ENCODE assay signal across 20 cellular contexts in the genomic region with DNA sequence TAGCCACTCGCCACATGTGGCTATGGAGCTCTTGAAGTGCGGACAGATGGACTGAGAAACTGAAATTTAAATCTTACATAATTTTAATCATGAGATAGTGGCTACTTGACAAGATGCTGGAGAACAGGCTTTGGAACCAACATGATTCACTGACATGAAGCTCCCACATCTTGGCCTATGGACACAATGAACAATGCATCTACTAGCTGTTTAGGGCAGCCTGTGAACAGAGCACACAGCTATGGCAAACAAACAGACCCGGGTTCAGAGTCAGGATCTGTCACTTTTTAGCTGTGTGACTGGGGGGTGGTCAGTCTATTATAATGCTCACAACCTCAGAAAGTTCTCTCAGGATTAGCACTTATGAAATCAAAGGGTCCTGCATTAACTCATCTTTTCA.
A peak's percentile ranks its signal among the peaks of the same experiment; 100 is the strongest.
DNase-seq lines count a peak whose midpoint lies in the region; ATAC-seq, FAIRE-seq and TF ChIP-seq lines count a peak whose summit lies in the region.
"Had no signal": no experiment of that assay in that cellular context is flagged by ENCODE, and none has a peak within 500 bp of the region (broad histone marks: within the 10 kb centered on the region; RNA-seq: fewer than 3 reads in every experiment).

No MANE protein-coding gene starts in this region.

- no peaks in the 10 kb centered on the region for H3K79me2 ChIP-seq in HepG2 (ENCODE audit: insufficient read depth, low read length)

- BruUV-seq in HepG2 (replicated peaks; lab: Mats Ljungman, UMichigan), result no TSS peak

- POLR2A ChIA-PET in HepG2 (lab: Yijun Ruan, JAX), result no interaction called here

- H2AFZ ChIP-seq in HepG2 (ENCODE audit: low read length), result no peak overlapping the region
- H2AFZ ChIP-seq: GM23338 had no signal

- H3K4me1 Mint-ChIP-seq in nephron progenitor cell, result peaks cover 29% of the 10 kb centered on the region
- H3K4me1 Mint-ChIP-seq: CD4-positive, alpha-beta memory T cell had no signal

- 52% methylated on average over 3 of the region's 3 CpGs for WGBS in HepG2 (ENCODE audit: low lambda C conversion rate)
- 69% methylated on average over 3 of the region's 3 CpGs for WGBS in right lobe of liver (ENCODE audit: insufficient coverage, low coverage, low lambda C conversion rate, missing lambda C conversion rate)
- WGBS in esophagus muscularis mucosa, result 92% methylated on average over 3 of the region's 3 CpGs

- no peak overlapping the region for H3K4me2 ChIP-seq in HepG2 (ENCODE audit: low read depth, low read length)
- H3K4me2 ChIP-seq: A549, GM23338 had no signal

- H3K27ac ChIP-seq in HepG2 (ENCODE audit: extremely low read length, insufficient read depth, low read length) (no peak overlapping the region), right lobe of liver (no peak overlapping the region), esophagus muscularis mucosa (replicated peaks in 1 of 4) (no peak overlapping the region)
- H3K27ac ChIP-seq: A549 had no signal

- H3K4me3 ChIP-seq in HepG2 (replicated peaks in 1 of 3; ENCODE audit: insufficient read depth in 1 of 3, low read depth in 2 of 3, low read length in 3 of 3), result no peak overlapping the region
- H3K4me3 ChIP-seq in right lobe of liver, result no peak overlapping the region
- no peak overlapping the region for H3K4me3 ChIP-seq in esophagus muscularis mucosa
- H3K4me3 ChIP-seq: A549, GM23338 had no signal

- FAIRE-seq in HepG2 (lab: Jason Lieb, UNC), result no peak
- FAIRE-seq: A549, G401.6, GM12892 had no signal

- ATAC-seq in HepG2 (peak; percentile 28; the same call in 1 of the 3 replicates), right lobe of liver (no peak), sciatic nerve (peak; percentile 58)
- ATAC-seq: A549, GM23338, HCT116 had no signal

- intact Hi-C loops in HepG2 (cut with micrococcal nuclease; ENCODE audit: unreplicated experiment) (no loop called here), right lobe of liver (cut with DNase I) (no loop called here), sciatic nerve (cut with DNase I) (no loop called here), esophagus muscularis mucosa (cut with DNase I) (loop anchor here (10.0 kb wide), 1 partner anchor 897 kb away; no protein-coding TSS in a partner anchor)

- no peak for TF ChIP-seq EP300 in HepG2 (IDR thresholded peaks at IDR 0.05; ENCODE audit: low read depth in 2 of 2, low read length in 2 of 2)
- TF ChIP-seq EP300 in HepG2 (CRISPR knock-in tag; IDR thresholded peaks at IDR 0.05; ENCODE audit: borderline replicate concordance), result no peak
- TF ChIP-seq EP300 in esophagus muscularis mucosa (IDR thresholded peaks at IDR 0.05), result no peak

- no peaks in the 10 kb centered on the region for H3K4me1 ChIP-seq in HepG2 (ENCODE audit: insufficient read depth, low read length)
- no peaks in the 10 kb centered on the region for H3K4me1 ChIP-seq in right lobe of liver
- H3K4me1 ChIP-seq in esophagus muscularis mucosa, result peaks cover 0 to 4% (median 0%) of the 10 kb centered on the region in 4 donors
- H3K4me1 ChIP-seq: A549 had no signal

- H3K36me3 Mint-ChIP-seq in nephron progenitor cell (ENCODE audit: low read depth), result peaks cover 13% of the 10 kb centered on the region
- H3K36me3 Mint-ChIP-seq: CD4-positive, alpha-beta memory T cell had no signal

- no peak for TF ChIP-seq CTCF in HepG2 (CRISPR knock-in tag; IDR thresholded peaks at IDR 0.05)
- no peak for TF ChIP-seq CTCF in right lobe of liver (IDR thresholded peaks at IDR 0.05)
- TF ChIP-seq CTCF in nephron progenitor cell (IDR thresholded peaks at IDR 0.05), result no peak
- no peak for TF ChIP-seq CTCF in esophagus muscularis mucosa (IDR thresholded peaks at IDR 0.05)

- no peak for DNase-seq in HepG2 (ENCODE audit: low spot score)
- no peak for DNase-seq in right lobe of liver
- DNase-seq in nephron progenitor cell, result no peak
- no peak for DNase-seq in sciatic nerve (ENCODE audit: low spot score)
- DNase-seq in esophagus muscularis mucosa (ENCODE audit: extremely low spot score), result no peak
- no peak for DNase-seq in kidney tubule cell (ENCODE audit: low spot score)
- DNase-seq: 8988T; ACHN; AML-193; Calu3; CD4-positive, alpha-beta memory T cell; COR-L47; DMS53; DND-41; H9 had no signal

- H3K9me3 ChIP-seq in HepG2 (ENCODE audit: low read length) (no peaks in the 10 kb centered on the region), right lobe of liver (no peaks in the 10 kb centered on the region), esophagus muscularis mucosa (no peaks in the 10 kb centered on the region)
- H3K9me3 ChIP-seq: A549 had no signal

- H3K27ac Mint-ChIP-seq in nephron progenitor cell, result peak overlapping the region; percentile 84
- H3K27ac Mint-ChIP-seq: CD4-positive, alpha-beta memory T cell; GM23338; H9 had no signal

- H3K27me3 ChIP-seq in HepG2 (ENCODE audit: control insufficient read depth in 1 of 2, insufficient read depth in 2 of 2, low read length in 2 of 2) (no peaks in the 10 kb centered on the region), right lobe of liver (no peaks in the 10 kb centered on the region), esophagus muscularis mucosa (no peaks in the 10 kb centered on the region)

- H3K9ac ChIP-seq in HepG2 (ENCODE audit: insufficient read depth, low read depth, low read length), result no peak overlapping the region

- H3K9me3 Mint-ChIP-seq in nephron progenitor cell, result no peaks in the 10 kb centered on the region
- H3K9me3 Mint-ChIP-seq: GM23338, H9 had no signal

- in situ Hi-C loops in HepG2 (cut with HindIII; ENCODE audit: extremely low pct_ligation_motif_present, low pct_unique_long_range_greater_than_20kb), result loop anchor here (25.0 kb wide), 1 partner anchor 885 kb away; no protein-coding TSS in a partner anchor

- H3K27me3 Mint-ChIP-seq in nephron progenitor cell (ENCODE audit: low read depth, poor library complexity), result no peaks in the 10 kb centered on the region
- H3K27me3 Mint-ChIP-seq: CD4-positive, alpha-beta memory T cell had no signal

- TF ChIP-seq RAD21 in HepG2 (CRISPR knock-in tag; IDR thresholded peaks at IDR 0.05), result no peak

- H3K36me3 ChIP-seq in HepG2 (replicated peaks in 1 of 2; ENCODE audit: control insufficient read depth in 1 of 2, insufficient read depth in 2 of 2, low read length in 2 of 2), result peaks cover 2 to 3% of the 10 kb centered on the region in 2 experiments; a peak in 3 of 5 replicates
- peaks cover 0 to 2% (median 0%) of the 10 kb centered on the region in 4 donors for H3K36me3 ChIP-seq in right lobe of liver
- H3K36me3 ChIP-seq in esophagus muscularis mucosa, result peaks cover 0 to 4% (median 0%) of the 10 kb centered on the region in 4 donors

- no peaks in the 10 kb centered on the region for H4K20me1 ChIP-seq in HepG2 (ENCODE audit: insufficient read depth, low read length)

- CTCF ChIA-PET in HepG2 (lab: Yijun Ruan, JAX; ENCODE audit: low intra/inter-chr PET ratio, low total read pairs), result no interaction called here

- no peak for TF ChIP-seq POLR2A in HepG2 (IDR thresholded peaks at IDR 0.05; ENCODE audit: insufficient read depth in 1 of 2, low read depth in 2 of 2, low read length in 2 of 2)
- no peak for TF ChIP-seq POLR2A in right lobe of liver (IDR thresholded peaks at IDR 0.05)
- TF ChIP-seq POLR2A in esophagus muscularis mucosa (IDR thresholded peaks at IDR 0.05; ENCODE audit: low read depth), result no peak

- no peak overlapping the region for H3K4me3 Mint-ChIP-seq in nephron progenitor cell
- H3K4me3 Mint-ChIP-seq: CD4-positive, alpha-beta memory T cell; GM23338; H9 had no signal

TF ChIP-seq in HepG2, 621 proteins besides CTCF, POLR2A, EP300 and RAD21 (continues in another document):
- TF ChIP-seq ZNF552 (CRISPR knock-in tag; IDR thresholded peaks at IDR 0.05; ENCODE audit: borderline replicate concordance) (no peak), ZNF256 (CRISPR knock-in tag; conservative IDR thresholded peaks at IDR 0.05) (no peak), ZNF660 (CRISPR knock-in tag; IDR thresholded peaks at IDR 0.05; ENCODE audit: borderline replicate concordance, low read depth) (no peak), ZNF33A (CRISPR knock-in tag; IDR thresholded peaks at IDR 0.05; ENCODE audit: borderline replicate concordance) (no peak), ZZZ3 (CRISPR knock-in tag; IDR thresholded peaks at IDR 0.05; ENCODE audit: borderline replicate concordance) (no peak), ZNF12 (CRISPR knock-in tag; IDR thresholded peaks at IDR 0.05) (no peak), PPARG (CRISPR knock-in tag; conservative IDR thresholded peaks at IDR 0.05) (no peak), ZNF598 (CRISPR knock-in tag; IDR thresholded peaks at IDR 0.05; ENCODE audit: borderline replicate concordance) (no peak), ZC3H13 (CRISPR knock-in tag; IDR thresholded peaks at IDR 0.05) (no peak), FOXM1 (CRISPR knock-in tag; IDR thresholded peaks at IDR 0.05) (no peak)
- TF ChIP-seq, protein P1, sequence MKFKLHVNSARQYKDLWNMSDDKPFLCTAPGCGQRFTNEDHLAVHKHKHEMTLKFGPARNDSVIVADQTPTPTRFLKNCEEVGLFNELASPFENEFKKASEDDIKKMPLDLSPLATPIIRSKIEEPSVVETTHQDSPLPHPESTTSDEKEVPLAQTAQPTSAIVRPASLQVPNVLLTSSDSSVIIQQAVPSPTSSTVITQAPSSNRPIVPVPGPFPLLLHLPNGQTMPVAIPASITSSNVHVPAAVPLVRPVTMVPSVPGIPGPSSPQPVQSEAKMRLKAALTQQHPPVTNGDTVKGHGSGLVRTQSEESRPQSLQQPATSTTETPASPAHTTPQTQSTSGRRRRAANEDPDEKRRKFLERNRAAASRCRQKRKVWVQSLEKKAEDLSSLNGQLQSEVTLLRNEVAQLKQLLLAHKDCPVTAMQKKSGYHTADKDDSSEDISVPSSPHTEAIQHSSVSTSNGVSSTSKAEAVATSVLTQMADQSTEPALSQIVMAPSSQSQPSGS (CRISPR knock-in tag; IDR thresholded peaks at IDR 0.05), result no peak
- TF ChIP-seq, protein P2, sequence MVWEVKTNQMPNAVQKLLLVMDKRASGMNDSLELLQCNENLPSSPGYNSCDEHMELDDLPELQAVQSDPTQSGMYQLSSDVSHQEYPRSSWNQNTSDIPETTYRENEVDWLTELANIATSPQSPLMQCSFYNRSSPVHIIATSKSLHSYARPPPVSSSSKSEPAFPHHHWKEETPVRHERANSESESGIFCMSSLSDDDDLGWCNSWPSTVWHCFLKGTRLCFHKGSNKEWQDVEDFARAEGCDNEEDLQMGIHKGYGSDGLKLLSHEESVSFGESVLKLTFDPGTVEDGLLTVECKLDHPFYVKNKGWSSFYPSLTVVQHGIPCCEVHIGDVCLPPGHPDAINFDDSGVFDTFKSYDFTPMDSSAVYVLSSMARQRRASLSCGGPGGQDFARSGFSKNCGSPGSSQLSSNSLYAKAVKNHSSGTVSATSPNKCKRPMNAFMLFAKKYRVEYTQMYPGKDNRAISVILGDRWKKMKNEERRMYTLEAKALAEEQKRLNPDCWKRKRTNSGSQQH (CRISPR knock-in tag; IDR thresholded peaks at IDR 0.05; ENCODE audit: low read depth), result no peak
- TF ChIP-seq, protein P3, sequence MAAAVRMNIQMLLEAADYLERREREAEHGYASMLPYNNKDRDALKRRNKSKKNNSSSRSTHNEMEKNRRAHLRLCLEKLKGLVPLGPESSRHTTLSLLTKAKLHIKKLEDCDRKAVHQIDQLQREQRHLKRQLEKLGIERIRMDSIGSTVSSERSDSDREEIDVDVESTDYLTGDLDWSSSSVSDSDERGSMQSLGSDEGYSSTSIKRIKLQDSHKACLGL (CRISPR knock-in tag; IDR thresholded peaks at IDR 0.05), result no peak

Comparison
In these comparisons a context has a peak if more than half of its experiments do, and no peak if none do; other contexts are left out.
1. ATAC-seq: peak in HepG2 (single experiment) and sciatic nerve (single experiment); none in right lobe of liver (0 of 4).